Comparison of ENCODE assay signal across 8 cellular contexts in the genomic region with DNA sequence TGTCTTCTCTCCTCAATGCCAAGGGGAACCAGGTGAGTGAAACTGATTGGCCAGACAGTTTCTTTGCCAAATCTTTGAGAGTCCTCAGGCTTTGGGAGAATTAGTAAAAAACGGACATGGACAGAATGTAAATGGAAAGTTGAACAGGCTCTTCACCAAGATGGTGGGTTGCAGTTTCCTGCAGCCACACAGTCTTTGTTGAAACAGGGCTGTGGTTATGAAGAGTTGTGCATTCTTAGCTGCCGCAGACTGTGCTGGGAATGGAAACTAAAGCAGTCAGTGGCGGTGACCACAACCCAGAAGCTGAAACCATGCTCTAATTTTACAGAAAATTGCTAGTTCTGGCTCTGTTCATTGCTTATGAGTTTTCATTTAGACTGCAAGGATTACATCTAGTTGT. TPM values are rescaled to one million over a fixed set of nuclear protein-coding genes. Genes with fewer than 3 reads are reported as not detected.
DNase-seq lines count a peak whose midpoint lies in the region; TF ChIP-seq lines count a peak whose summit lies in the region.

No MANE protein-coding gene starts in this region.

- H3K56ac ChIP-seq in mesendoderm (ENCODE audit: low read length), result no peak overlapping the region

- H3K9ac ChIP-seq in endodermal cell (ENCODE audit: extremely low read depth, low read length, poor library complexity, severe bottlenecking), result no peak overlapping the region
- H3K9ac ChIP-seq in mesendoderm (ENCODE audit: low read length), result no peak overlapping the region

- no peak overlapping the region for H3K4ac ChIP-seq in mesendoderm (ENCODE audit: low read depth, low read length)

- no peak overlapping the region for H4K8ac ChIP-seq in mesendoderm (ENCODE audit: low read depth, low read length)

- H3K79me2 ChIP-seq in mesendoderm (ENCODE audit: control insufficient read depth, insufficient read depth, low read length), result no peaks in the 10 kb centered on the region

- no peak overlapping the region for H2BK15ac ChIP-seq in mesendoderm (replicated peaks; ENCODE audit: low read depth)

- 95 to 100% methylated on average over 3 of the region's 3 CpGs for WGBS in endodermal cell (ENCODE audit: insufficient coverage in 1 of 2, insufficient read length in 1 of 2), 2 experiments
- WGBS in mesendoderm (ENCODE audit: extremely low coverage, insufficient coverage, low lambda C conversion rate), result no CpG with 5 or more reads among the region's 3 CpGs

- H2BK120ac ChIP-seq in mesendoderm (ENCODE audit: low read depth, low read length), result no peak overlapping the region

- H3K9me3 Mint-ChIP-seq in IgD-negative memory B cell (no peaks in the 10 kb centered on the region), endodermal cell (peaks cover under 1% of the 10 kb centered on the region), chondrocyte (ENCODE audit: low read depth) (no peaks in the 10 kb centered on the region)

- H4K5ac ChIP-seq in mesendoderm (ENCODE audit: low read length), result no peak overlapping the region

- no peak overlapping the region for H3K4me2 ChIP-seq in mesendoderm (ENCODE audit: low read length)

- peaks cover 4% of the 10 kb centered on the region for H3K36me3 Mint-ChIP-seq in IgD-negative memory B cell
- peaks cover 38% of the 10 kb centered on the region for H3K36me3 Mint-ChIP-seq in endodermal cell (ENCODE audit: low read depth)
- peaks cover 7% of the 10 kb centered on the region for H3K36me3 Mint-ChIP-seq in chondrocyte (ENCODE audit: low read depth)

- no peaks in the 10 kb centered on the region for H3K9me3 ChIP-seq in endodermal cell (ENCODE audit: control insufficient read depth, low read length)

- peaks cover 6 to 23% (median 16%) of the 10 kb centered on the region in 3 donors for H3K4me1 Mint-ChIP-seq in IgD-negative memory B cell
- H3K4me1 Mint-ChIP-seq in endodermal cell, result no peaks in the 10 kb centered on the region
- H3K4me1 Mint-ChIP-seq in chondrocyte (ENCODE audit: low read depth), result no peaks in the 10 kb centered on the region

- DNase-seq in SIG-M5 treated with dmso at 0.1 percent for 504 hours (lab: John Stamatoyannopoulos, UW; ENCODE audit: unreplicated experiment), result peak; percentile 17
- DNase-seq in SIG-M5 (lab: John Stamatoyannopoulos, UW), result no peak
- DNase-seq in activated naive CD4-positive, alpha-beta T cell treated with Interleukin-2 at 50 U/mL for 16 hours, result peak; percentile 58
- peak; percentile 20 to 29 for DNase-seq in stimulated activated CD8-positive, alpha-beta memory T cell treated with anti-CD3 and anti-CD28 coated beads, Interleukin-7, amount 100 ng/mL, for 1 hour (ENCODE audit: low read depth in 2 of 2)
- no peak for DNase-seq in endodermal cell
- no peak for DNase-seq in chondrocyte (ENCODE audit: low spot score)
- DNase-seq in mesendoderm, result no peak

- H3K18ac ChIP-seq in mesendoderm (ENCODE audit: low read length), result no peak overlapping the region

- H3K27ac ChIP-seq in endodermal cell (ENCODE audit: low read depth, low read length) (no peak overlapping the region), mesendoderm (ENCODE audit: low read depth, low read length) (no peak overlapping the region)

- H3K36me3 ChIP-seq in endodermal cell (ENCODE audit: control insufficient read depth, insufficient read depth, low read length) (peaks cover 44% of the 10 kb centered on the region), mesendoderm (ENCODE audit: control insufficient read depth, insufficient read depth, low read length) (no peaks in the 10 kb centered on the region)

- H3K4me3 ChIP-seq in endodermal cell (ENCODE audit: low read length) (no peak overlapping the region), mesendoderm (ENCODE audit: low read length) (no peak overlapping the region)

- TF ChIP-seq CTCF in endodermal cell (conservative IDR thresholded peaks at IDR 0.05), result no peak
- TF ChIP-seq CTCF in chondrocyte (IDR thresholded peaks at IDR 0.05), result no peak

- H3K27me3 ChIP-seq in endodermal cell (ENCODE audit: control insufficient read depth, insufficient read depth, low read length, poor library complexity, severe bottlenecking) (no peaks in the 10 kb centered on the region), mesendoderm (ENCODE audit: insufficient read depth, low read length, poor library complexity) (no peaks in the 10 kb centered on the region)

- H3K79me1 ChIP-seq in mesendoderm (ENCODE audit: low read length), result no peaks in the 10 kb centered on the region

- H3K23ac ChIP-seq in mesendoderm (ENCODE audit: low read length), result no peak overlapping the region

- H2BK5ac ChIP-seq in mesendoderm (ENCODE audit: low read length), result no peak overlapping the region

- H3K27ac Mint-ChIP-seq in IgD-negative memory B cell (peak overlapping the region; percentile 40 to 67 (median 52)), endodermal cell (no peak overlapping the region), chondrocyte (ENCODE audit: unreplicated experiment) (no peak overlapping the region)

- no peak overlapping the region for H2AK5ac ChIP-seq in mesendoderm (ENCODE audit: low read length)

- H3K4me1 ChIP-seq in endodermal cell (ENCODE audit: control insufficient read depth, insufficient read depth, low read length) (no peaks in the 10 kb centered on the region), mesendoderm (ENCODE audit: control insufficient read depth, low read depth, low read length) (no peaks in the 10 kb centered on the region)

- H3K4me3 Mint-ChIP-seq in IgD-negative memory B cell (peak overlapping the region in 2 of 4 donors; percentile 61 to 69), endodermal cell (no peak overlapping the region), chondrocyte (ENCODE audit: unreplicated experiment) (no peak overlapping the region)

- H3K27me3 Mint-ChIP-seq in IgD-negative memory B cell (no peaks in the 10 kb centered on the region), endodermal cell (ENCODE audit: insufficient read depth) (no peaks in the 10 kb centered on the region), chondrocyte (ENCODE audit: low read depth) (no peaks in the 10 kb centered on the region)

RNA-seq across cellular contexts. Expression of gene TASOR, which starts 42.1 kb away (rescaled TPM):
- 32.3 TPM for polyA plus RNA-seq in IgD-negative memory B cell
- 10 to 100 TPM; 62.5 to 94.2 TPM for total RNA-seq in endodermal cell
- 65.3 TPM for polyA plus RNA-seq in endodermal cell (2013, experiment 1 of 2)
- 75.6 TPM for polyA plus RNA-seq in endodermal cell (2013, experiment 2 of 2)
- 51.5 to 62.5 TPM (median 51.7 TPM) in 3 replicates for total RNA-seq in chondrocyte
- 20.5 TPM for polyA plus RNA-seq in mesendoderm (2013, experiment 1 of 2)
- 20.6 TPM for polyA plus RNA-seq in mesendoderm (2013, experiment 2 of 2)

Comparison
In these comparisons a context has a peak if more than half of its experiments do, and no peak if none do; other contexts are left out.
1. DNase-seq: peak in SIG-M5 treated with dmso at 0.1 percent for 504 hours (single experiment), activated naive CD4-positive, alpha-beta T cell treated with Interleukin-2 at 50 U/mL for 16 hours (single experiment) and stimulated activated CD8-positive, alpha-beta memory T cell treated with anti-CD3 and anti-CD28 coated beads, Interleukin-7, amount 100 ng/mL, for 1 hour (2 of 2); none in SIG-M5 (single experiment), endodermal cell (single experiment), chondrocyte (single experiment) and mesendoderm (single experiment).
2. H3K27ac Mint-ChIP-seq: peak in IgD-negative memory B cell (3 of 3); none in endodermal cell (single experiment) and chondrocyte (single experiment).